Comparison of ENCODE assay signal across 8 cellular contexts in genomic region chr22:41697126-41697775, GRCh38. TPM values are rescaled to one million over a fixed set of nuclear protein-coding genes. Genes with fewer than 3 reads are reported as not detected.
DNase-seq lines count a peak whose midpoint lies in the region; ATAC-seq, FAIRE-seq and TF ChIP-seq lines count a peak whose summit lies in the region.

No MANE protein-coding gene starts in this region.

- H3K36me3 ChIP-seq in breast epithelium, result no peaks in the 10 kb centered on the region
- H3K36me3 ChIP-seq in spleen, result peaks cover 0 to 21% (median 3%) of the 10 kb centered on the region in 6 donors

- peak; percentile 67 for FAIRE-seq in H54 (lab: Jason Lieb, UNC)

- TF ChIP-seq POLR2A in H54 (IDR thresholded peaks at IDR 0.05; ENCODE audit: low read depth, low read length) (no peak), breast epithelium (IDR thresholded peaks at IDR 0.05) (no peak), spleen (IDR thresholded peaks at IDR 0.05) (no peak)

- H3K9me3 ChIP-seq in breast epithelium, result no peaks in the 10 kb centered on the region
- no peaks in the 10 kb centered on the region for H3K9me3 ChIP-seq in spleen

- peak; percentile 93 for TF ChIP-seq CTCF in WI38 (IDR thresholded peaks at IDR 0.05; ENCODE audit: low read depth, low read length)
- TF ChIP-seq CTCF in breast epithelium (IDR thresholded peaks at IDR 0.05), result peak; percentile 91 to 95 (median 94)
- peak; percentile 89 to 99 (median 97) for TF ChIP-seq CTCF in spleen (IDR thresholded peaks at IDR 0.05 in 8 of 11, conservative IDR thresholded peaks at IDR 0.05 in 3 of 11)

- DNase-seq in AG20443 (ENCODE audit: low spot score), result peak; percentile 89
- DNase-seq in H54 (ENCODE audit: insufficient read length, low spot score), result peak; percentile 79
- peak; percentile 87 for DNase-seq in NCI-H2227 (lab: John Stamatoyannopoulos, UW; ENCODE audit: unreplicated experiment)
- DNase-seq in breast epithelium (ENCODE audit: low spot score in 2 of 2), result peak; percentile 76 to 89
- peak; percentile 96 for DNase-seq in islet precursor cell
- peak; percentile 97 for DNase-seq in spleen

- H3K27ac ChIP-seq in breast epithelium, result peak overlapping the region; percentile 3 to 67
- H3K27ac ChIP-seq in spleen, result peak overlapping the region in 7 of 8 donors; percentile 40 to 74 (median 57)

- no peak for ATAC-seq in GM18498 (IDR thresholded peaks at IDR 0.05; ENCODE audit: unreplicated experiment)

- no peaks in the 10 kb centered on the region for H3K27me3 ChIP-seq in breast epithelium
- H3K27me3 ChIP-seq in spleen (replicated peaks in 1 of 7), result no peaks in the 10 kb centered on the region

- intact Hi-C loops in breast epithelium (cut with DNase I; ENCODE audit: low total_unique reads) (no loop called here), spleen (cut with DNase I; ENCODE audit: low total_unique reads) (loop anchor here (5.0 kb wide), 1 partner anchor 245 kb away; no protein-coding TSS in a partner anchor)

- H3K4me3 ChIP-seq in WI38 (ENCODE audit: low read depth, low read length) (no peak overlapping the region), breast epithelium (peak overlapping the region; percentile 18 to 51 (median 35)), spleen (peak overlapping the region in 4 of 8 donors; percentile 9 to 46 (median 16))

- WGBS in spleen, 5 donors, result 26 to 43% (median 27%) methylated on average over 7 to 12 of the region's 12 CpGs

- peaks cover 4 to 16% of the 10 kb centered on the region in 2 donors for H3K4me1 ChIP-seq in breast epithelium
- H3K4me1 ChIP-seq in spleen, result peaks cover 15 to 28% (median 22%) of the 10 kb centered on the region in 6 donors

RNA-seq across cellular contexts. Expression of gene MEI1, which starts 2.1 kb away (rescaled TPM):
- total RNA-seq in breast epithelium (10 to 100 TPM in 1 of 3 donors, 1 to 10 TPM in 2; 1.3 to 12.1 (median 4.3) TPM), spleen (10 to 100 TPM; 17.7 to 56.5 (median 26.9) TPM)
- polyA plus RNA-seq in spleen, result 10 to 100 TPM; 19.9 to 22.6 (median 21.5) TPM

RNA-seq across cellular contexts. Expression of gene SNU13, which starts 8.6 kb away (rescaled TPM):
- total RNA-seq in breast epithelium, result 100 to 1,000 TPM in 2 of 3 donors, 10 to 100 TPM in 1; 97.9 to 145 (median 127) TPM
- 100 to 1,000 TPM in 5 of 7 donors, 10 to 100 TPM in 2; 89.0 to 116 (median 106) TPM for total RNA-seq in spleen
- 100 to 1,000 TPM; 118 to 165 (median 161) TPM for polyA plus RNA-seq in spleen
